In the genomic region with DNA sequence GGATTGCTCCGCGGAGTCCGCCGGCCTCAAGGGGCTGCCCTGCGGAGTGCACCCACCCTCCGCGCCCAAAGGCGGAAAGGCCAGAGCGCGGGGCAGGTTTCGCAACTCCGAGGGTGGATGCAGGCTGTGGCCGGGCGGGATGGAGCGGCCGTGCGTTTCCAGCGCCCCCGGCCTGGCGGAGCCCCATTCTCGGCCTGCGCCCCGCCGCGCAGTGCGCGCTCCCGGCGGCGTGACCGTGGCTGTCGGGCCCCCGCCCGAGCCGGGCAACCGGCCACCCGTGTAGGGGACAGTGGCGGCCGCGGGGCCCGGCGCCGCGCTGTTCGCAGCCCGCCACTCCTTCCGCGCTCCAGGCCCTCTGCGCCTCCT, we compare ENCODE assay signal across 8 cellular contexts. TPM values are rescaled to one million over a fixed set of nuclear protein-coding genes. Genes with fewer than 3 reads are reported as not detected.
A peak's percentile ranks its signal among the peaks of the same experiment; 100 is the strongest.
DNase-seq lines count a peak whose midpoint lies in the region; ATAC-seq and TF ChIP-seq lines count a peak whose summit lies in the region.

No MANE protein-coding gene starts in this region.

- peak overlapping the region; percentile 97 to 99 (median 97) for H3K27ac Mint-ChIP-seq in IgD-negative memory B cell
- H3K27ac Mint-ChIP-seq in stimulated activated naive CD8-positive, alpha-beta T cell treated with anti-CD3 and anti-CD28 coated beads, Interleukin-15, Interleukin-2, amounts not matched to agents 100 ng/mL and 50 ng/mL, for 24 hours, result peak overlapping the region; percentile 89

- H3K27ac ChIP-seq in body of pancreas, result peak overlapping the region; percentile 97 to 99 (median 98)

- DNase-seq in BJ (ENCODE audit: low read depth) (no peak), body of pancreas (peak; percentile 56 to 62 (median 60)), islet precursor cell (peak; percentile 68), NCI-H1092 treated with DMSO at 0.1 percent for 48 hours (lab: John Stamatoyannopoulos, UW) (no peak)

- H3K9me3 ChIP-seq in body of pancreas, result no peaks in the 10 kb centered on the region

- H3K4me1 ChIP-seq in body of pancreas, result peaks cover 71% of the 10 kb centered on the region

- H3K4me1 Mint-ChIP-seq in IgD-negative memory B cell, result peaks cover 19 to 45% (median 45%) of the 10 kb centered on the region in 3 donors
- H3K4me1 Mint-ChIP-seq in stimulated activated naive CD8-positive, alpha-beta T cell treated with anti-CD3 and anti-CD28 coated beads, Interleukin-15, Interleukin-2, amounts not matched to agents 100 ng/mL and 50 ng/mL, for 24 hours (ENCODE audit: low read depth), result peaks cover 43% of the 10 kb centered on the region

- H3K27me3 Mint-ChIP-seq in IgD-negative memory B cell, result peaks cover 1% of the 10 kb centered on the region
- peaks cover 14% of the 10 kb centered on the region for H3K27me3 Mint-ChIP-seq in stimulated activated naive CD8-positive, alpha-beta T cell treated with anti-CD3 and anti-CD28 coated beads, Interleukin-15, Interleukin-2, amounts not matched to agents 100 ng/mL and 50 ng/mL, for 24 hours

- H3K27me3 ChIP-seq in BJ (ENCODE audit: control insufficient read depth, insufficient read depth, low read length), result peaks cover 19% of the 10 kb centered on the region
- H3K27me3 ChIP-seq in body of pancreas, result no peaks in the 10 kb centered on the region

- peak overlapping the region; percentile 96 to 100 (median 99) for H3K4me3 Mint-ChIP-seq in IgD-negative memory B cell
- H3K4me3 Mint-ChIP-seq in stimulated activated naive CD8-positive, alpha-beta T cell treated with anti-CD3 and anti-CD28 coated beads, Interleukin-15, Interleukin-2, amounts not matched to agents 100 ng/mL and 50 ng/mL, for 24 hours, result peak overlapping the region; percentile 93

- H3K36me3 ChIP-seq in BJ (ENCODE audit: control insufficient read depth, insufficient read depth, low read length), result no peaks in the 10 kb centered on the region
- no peaks in the 10 kb centered on the region for H3K36me3 ChIP-seq in body of pancreas (replicated peaks in 1 of 2; ENCODE audit: insufficient read depth in 1 of 2, low read depth in 2 of 2)

- POLR2A ChIA-PET in BJ (lab: Charles Lee), result no interaction called here

- no peak for TF ChIP-seq CTCF in BJ (IDR thresholded peaks at IDR 0.05; ENCODE audit: insufficient read depth, low read depth, low read length)
- TF ChIP-seq CTCF in body of pancreas (IDR thresholded peaks at IDR 0.05), result no peak

- CTCF ChIA-PET in BJ (lab: Yijun Ruan, JAX), result interaction anchor here (1.4 to 1.7 kb wide), 3 partner anchors 48 to 140 kb away, joined by 3 to 7 read pairs (median 4); no protein-coding TSS in a partner anchor

- intact Hi-C loops in body of pancreas (cut with DNase I), result no loop called here

- ATAC-seq in GM19438 (IDR thresholded peaks at IDR 0.05; ENCODE audit: low read depth, unreplicated experiment) (peak; percentile 36), body of pancreas (peak; percentile 38), GM19467 (IDR thresholded peaks at IDR 0.05; ENCODE audit: unreplicated experiment) (no peak)

- 0% methylated on average over 47 of the region's 49 CpGs; no CpG with 5 or more reads in 1 of the 2 donors for WGBS in body of pancreas, 2 donors

- H3K4me3 ChIP-seq in BJ (ENCODE audit: low read depth, low read length) (peak overlapping the region; percentile 90), body of pancreas (peak overlapping the region; percentile 62 to 89)

- H3K9me3 Mint-ChIP-seq in IgD-negative memory B cell, result peaks cover 0 to 4% (median 0%) of the 10 kb centered on the region in 3 donors
- H3K9me3 Mint-ChIP-seq in stimulated activated naive CD8-positive, alpha-beta T cell treated with anti-CD3 and anti-CD28 coated beads, Interleukin-15, Interleukin-2, amounts not matched to agents 100 ng/mL and 50 ng/mL, for 24 hours, result no peaks in the 10 kb centered on the region

- no peak for TF ChIP-seq POLR2A in body of pancreas (IDR thresholded peaks at IDR 0.05)

- H3K36me3 Mint-ChIP-seq in IgD-negative memory B cell, result no peaks in the 10 kb centered on the region
- H3K36me3 Mint-ChIP-seq in stimulated activated naive CD8-positive, alpha-beta T cell treated with anti-CD3 and anti-CD28 coated beads, Interleukin-15, Interleukin-2, amounts not matched to agents 100 ng/mL and 50 ng/mL, for 24 hours (ENCODE audit: low read depth), result no peaks in the 10 kb centered on the region

RNA-seq across cellular contexts. Expression of gene SETD7, which starts 0.3 kb away (rescaled TPM):
- polyA plus RNA-seq in BJ (2011; rRNA removed) (14.5 and 24.2 TPM in 2 replicates), IgD-negative memory B cell (2.0 TPM)
- 30.8 and 32.2 TPM in 2 replicates for polyA minus RNA-seq in BJ (2011; rRNA and poly(A)+ RNA removed)
- total RNA-seq in body of pancreas, result 10 to 100 TPM; 21.8 to 34.8 TPM

Comparison
In these comparisons a context has a peak if more than half of its experiments do, and no peak if none do; other contexts are left out.
1. DNase-seq: peak in body of pancreas (4 of 4) and islet precursor cell (single experiment); none in BJ (single experiment) and NCI-H1092 treated with DMSO at 0.1 percent for 48 hours (single experiment).